In the genomic region with DNA sequence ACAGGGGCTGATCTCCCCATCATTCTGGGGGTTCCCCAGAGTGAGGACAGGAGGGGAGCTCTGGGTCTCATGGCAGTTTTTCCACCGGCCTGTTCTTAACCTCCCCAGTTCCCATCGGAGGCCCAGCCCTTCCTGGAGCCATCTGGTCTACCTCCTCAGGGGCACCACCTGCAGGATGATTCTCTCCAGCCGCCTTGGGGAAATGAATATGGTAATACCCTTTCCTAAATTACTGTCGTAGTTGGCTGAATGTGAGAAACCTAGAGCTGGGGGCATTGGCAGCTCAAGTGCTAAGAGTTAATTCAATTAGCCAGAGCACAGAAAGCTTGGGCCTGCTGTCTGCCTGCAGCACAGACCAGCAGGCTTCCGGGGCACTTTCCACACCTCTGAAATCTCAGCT, we compare ENCODE assay signal across 14 cellular contexts.
DNase-seq lines count a peak whose midpoint lies in the region; ATAC-seq and TF ChIP-seq lines count a peak whose summit lies in the region.
"Had no signal": no experiment of that assay in that cellular context is flagged by ENCODE, and none has a peak within 500 bp of the region (broad histone marks: within the 10 kb centered on the region; RNA-seq: fewer than 3 reads in every experiment).

No MANE protein-coding gene starts in this region.

- peaks cover 25% of the 10 kb centered on the region for H3K4me1 Mint-ChIP-seq in brain
- peaks cover 53% of the 10 kb centered on the region for H3K4me1 Mint-ChIP-seq in nephron progenitor cell
- H3K4me1 Mint-ChIP-seq: activated CD4-positive, alpha-beta memory T cell treated with anti-CD3 and anti-CD28 coated beads, Interleukin-2, amount 10 ng/mL, durations not matched to agents 7 days and 5 days had no signal

- ATAC-seq in GM19328 (IDR thresholded peaks at IDR 0.05; ENCODE audit: unreplicated experiment), result no peak
- no peak for ATAC-seq in HG03025 (IDR thresholded peaks at IDR 0.05; ENCODE audit: low FRiP score, unreplicated experiment)
- ATAC-seq: Right ventricle myocardium inferior had no signal

- TF ChIP-seq CTCF in brain (conservative IDR thresholded peaks at IDR 0.05) (peak in 1 of 2 experiments; percentile 43), nephron progenitor cell (IDR thresholded peaks at IDR 0.05) (peak; percentile 14)

- H3K4me3 Mint-ChIP-seq in brain, result no peak overlapping the region
- H3K4me3 Mint-ChIP-seq in nephron progenitor cell, result no peak overlapping the region
- H3K4me3 Mint-ChIP-seq: activated CD4-positive, alpha-beta memory T cell treated with anti-CD3 and anti-CD28 coated beads, Interleukin-2, amount 10 ng/mL, durations not matched to agents 7 days and 5 days had no signal

- H3K9me3 Mint-ChIP-seq in brain (peaks cover 2 to 15% (median 7%) of the 10 kb centered on the region in 5 experiments), nephron progenitor cell (peaks cover 9% of the 10 kb centered on the region)
- H3K9me3 Mint-ChIP-seq: activated CD4-positive, alpha-beta memory T cell treated with anti-CD3 and anti-CD28 coated beads, Interleukin-2, amount 10 ng/mL, durations not matched to agents 7 days and 5 days had no signal

- H3K4me3 ChIP-seq in Jurkat, Clone E6-1 (ENCODE audit: low read length), result no peak overlapping the region

- peak overlapping the region in 4 of 5 experiments; percentile 16 to 89 (median 43) for H3K27ac Mint-ChIP-seq in brain
- no peak overlapping the region for H3K27ac Mint-ChIP-seq in nephron progenitor cell
- H3K27ac Mint-ChIP-seq: activated CD4-positive, alpha-beta memory T cell treated with anti-CD3 and anti-CD28 coated beads, Interleukin-2, amount 10 ng/mL, durations not matched to agents 7 days and 5 days had no signal

- H3K27me3 Mint-ChIP-seq in brain (peaks cover 33% of the 10 kb centered on the region), nephron progenitor cell (ENCODE audit: low read depth, poor library complexity) (peaks cover 37% of the 10 kb centered on the region)

- H3K36me3 Mint-ChIP-seq in brain (no peaks in the 10 kb centered on the region), nephron progenitor cell (ENCODE audit: low read depth) (no peaks in the 10 kb centered on the region)

- DNase-seq in NCI-H345 (lab: John Stamatoyannopoulos, UW) (peak; percentile 7), NCI-H345 treated with DMSO at 0.1 percent for 48 hours (lab: John Stamatoyannopoulos, UW; ENCODE audit: unreplicated experiment) (no peak), nephron progenitor cell (no peak), islet precursor cell (no peak)
- DNase-seq in Jurkat, Clone E6-1 (ENCODE audit: low read depth, low spot score), result peak; percentile 7
- DNase-seq: activated CD4-positive, alpha-beta memory T cell treated with anti-CD3 and anti-CD28 coated beads, Interleukin-2, amount 10 ng/mL, durations not matched to agents 7 days and 5 days; anterior cingulate cortex; COR-L47; NCI-H510A; stimulated activated CD4-positive, alpha-beta T cell treated with anti-CD3 and anti-CD28 coated beads, Interleukin-12 subunit alpha, Interleukin-12 subunit beta, amount 100 ng/mL, for 4 hours had no signal

Comparison
In these comparisons a context has a peak if more than half of its experiments do, and no peak if none do; other contexts are left out.
1. DNase-seq: peak in NCI-H345 (single experiment) and Jurkat, Clone E6-1 (single experiment); none in NCI-H345 treated with DMSO at 0.1 percent for 48 hours (single experiment), nephron progenitor cell (single experiment) and islet precursor cell (single experiment).